Comparison of ENCODE assay signal across 9 cellular contexts in genomic region chr14:77965919-77966435, GRCh38.
A peak's percentile ranks its signal among the peaks of the same experiment; 100 is the strongest.
DNase-seq lines count a peak whose midpoint lies in the region; ATAC-seq and TF ChIP-seq lines count a peak whose summit lies in the region.
"Had no signal": no experiment of that assay in that cellular context is flagged by ENCODE, and none has a peak within 500 bp of the region (broad histone marks: within the 10 kb centered on the region; RNA-seq: fewer than 3 reads in every experiment).

No MANE protein-coding gene starts in this region.

- TF ChIP-seq POLR2A in body of pancreas (IDR thresholded peaks at IDR 0.05) (peak in 1 of 3 donors; percentile 28), upper lobe of left lung (IDR thresholded peaks at IDR 0.05) (no peak)

- H3K36me3 ChIP-seq in body of pancreas (replicated peaks in 1 of 2; ENCODE audit: insufficient read depth in 1 of 2, low read depth in 2 of 2): no peaks in the 10 kb centered on the region
- no peaks in the 10 kb centered on the region for H3K36me3 ChIP-seq in upper lobe of left lung

- peaks cover 2% of the 10 kb centered on the region for H3K4me1 Mint-ChIP-seq in activated naive CD4-positive, alpha-beta T cell treated with anti-CD3 and anti-CD28 coated beads for 36 hours (ENCODE audit: low read depth)

- no peak overlapping the region for H3K27ac Mint-ChIP-seq in activated naive CD4-positive, alpha-beta T cell treated with anti-CD3 and anti-CD28 coated beads for 36 hours
- H3K27ac Mint-ChIP-seq: activated naive CD4-positive, alpha-beta T cell treated with anti-CD3 and anti-CD28 coated beads, Interleukin-2, amount 50 U/mL, for 72 hours had no signal

- H3K27ac ChIP-seq in body of pancreas (no peak overlapping the region), upper lobe of left lung (no peak overlapping the region)

- no peak overlapping the region for H3K4me3 Mint-ChIP-seq in activated naive CD4-positive, alpha-beta T cell treated with anti-CD3 and anti-CD28 coated beads for 36 hours

- 1 to 16% methylated on average over 12 to 32 of the region's 35 CpGs for WGBS in body of pancreas, 2 donors
- WGBS in upper lobe of left lung, 2 donors: 2 to 8% methylated on average over 23 to 26 of the region's 35 CpGs

- ATAC-seq in HG02642 (IDR thresholded peaks at IDR 0.05; ENCODE audit: poor library complexity, unreplicated experiment) (peak; percentile 78), body of pancreas (peak; percentile 66), upper lobe of left lung (ENCODE audit: low FRiP score in 2 of 2) (peak; percentile 21 to 71)

- peaks cover 40% of the 10 kb centered on the region for H3K27me3 Mint-ChIP-seq in activated naive CD4-positive, alpha-beta T cell treated with anti-CD3 and anti-CD28 coated beads for 36 hours (ENCODE audit: low read depth)

- H3K9me3 Mint-ChIP-seq in activated naive CD4-positive, alpha-beta T cell treated with anti-CD3 and anti-CD28 coated beads for 36 hours: no peaks in the 10 kb centered on the region
- H3K9me3 Mint-ChIP-seq: activated naive CD4-positive, alpha-beta T cell treated with anti-CD3 and anti-CD28 coated beads, Interleukin-2, amount 50 U/mL, for 72 hours had no signal

- H3K27me3 ChIP-seq in body of pancreas (no peaks in the 10 kb centered on the region), upper lobe of left lung (peaks cover 0 to 4% (median 0%) of the 10 kb centered on the region in 4 donors)

- no peak for TF ChIP-seq EP300 in upper lobe of left lung (IDR thresholded peaks at IDR 0.05)

- H3K4me3 ChIP-seq in body of pancreas (no peak overlapping the region), upper lobe of left lung (peak overlapping the region in 3 of 4 donors; percentile 33 to 41 (median 38))

- intact Hi-C loops in activated naive CD4-positive, alpha-beta T cell treated with anti-CD3 and anti-CD28 coated beads for 36 hours (cut with micrococcal nuclease): no loop called here
- intact Hi-C loops in body of pancreas (cut with DNase I): no loop called here

- H3K9me3 ChIP-seq in body of pancreas: no peaks in the 10 kb centered on the region
- no peaks in the 10 kb centered on the region for H3K9me3 ChIP-seq in upper lobe of left lung

- DNase-seq in activated naive CD4-positive, alpha-beta T cell treated with anti-CD3 and anti-CD28 coated beads for 36 hours: peak; percentile 18
- DNase-seq in activated naive CD4-positive, alpha-beta T cell (lab: John Stamatoyannopoulos, UW): no peak
- DNase-seq in NCI-H2107 (lab: John Stamatoyannopoulos, UW) (peak; percentile 23), body of pancreas (peak; percentile 13 to 54 (median 34)), kidney tubule cell (ENCODE audit: low spot score) (peak; percentile 94), upper lobe of left lung (peak in 1 of 2 donors; percentile 85), foreskin melanocyte (no peak)

- H3K4me1 ChIP-seq in body of pancreas (peaks cover 10% of the 10 kb centered on the region), upper lobe of left lung (peaks cover 0 to 9% (median 5%) of the 10 kb centered on the region in 4 donors)

- H3K36me3 Mint-ChIP-seq in activated naive CD4-positive, alpha-beta T cell treated with anti-CD3 and anti-CD28 coated beads for 36 hours (ENCODE audit: low read depth): no peaks in the 10 kb centered on the region
- H3K36me3 Mint-ChIP-seq: activated naive CD4-positive, alpha-beta T cell treated with anti-CD3 and anti-CD28 coated beads, Interleukin-2, amount 50 U/mL, for 72 hours had no signal

- TF ChIP-seq CTCF in body of pancreas (IDR thresholded peaks at IDR 0.05): no peak
- TF ChIP-seq CTCF in upper lobe of left lung (IDR thresholded peaks at IDR 0.05): no peak

- CTCF ChIA-PET in activated naive CD4-positive, alpha-beta T cell treated with anti-CD3 and anti-CD28 coated beads for 36 hours (lab: Charles Lee): no interaction called here

Comparison
In these comparisons a context has a peak if more than half of its experiments do, and no peak if none do; other contexts are left out.
1. DNase-seq: peak in activated naive CD4-positive, alpha-beta T cell treated with anti-CD3 and anti-CD28 coated beads for 36 hours (single experiment), NCI-H2107 (single experiment), body of pancreas (4 of 4) and kidney tubule cell (single experiment); none in activated naive CD4-positive, alpha-beta T cell (0 of 4) and foreskin melanocyte (single experiment).
2. H3K4me3 ChIP-seq: peak in upper lobe of left lung (3 of 4); none in body of pancreas (0 of 2).
3. Peak in every context shown above with its lines, with median percentiles within 50 percentile points of each other: ATAC-seq.